11 cellular contexts compared by ENCODE assay signal in the genomic region with DNA sequence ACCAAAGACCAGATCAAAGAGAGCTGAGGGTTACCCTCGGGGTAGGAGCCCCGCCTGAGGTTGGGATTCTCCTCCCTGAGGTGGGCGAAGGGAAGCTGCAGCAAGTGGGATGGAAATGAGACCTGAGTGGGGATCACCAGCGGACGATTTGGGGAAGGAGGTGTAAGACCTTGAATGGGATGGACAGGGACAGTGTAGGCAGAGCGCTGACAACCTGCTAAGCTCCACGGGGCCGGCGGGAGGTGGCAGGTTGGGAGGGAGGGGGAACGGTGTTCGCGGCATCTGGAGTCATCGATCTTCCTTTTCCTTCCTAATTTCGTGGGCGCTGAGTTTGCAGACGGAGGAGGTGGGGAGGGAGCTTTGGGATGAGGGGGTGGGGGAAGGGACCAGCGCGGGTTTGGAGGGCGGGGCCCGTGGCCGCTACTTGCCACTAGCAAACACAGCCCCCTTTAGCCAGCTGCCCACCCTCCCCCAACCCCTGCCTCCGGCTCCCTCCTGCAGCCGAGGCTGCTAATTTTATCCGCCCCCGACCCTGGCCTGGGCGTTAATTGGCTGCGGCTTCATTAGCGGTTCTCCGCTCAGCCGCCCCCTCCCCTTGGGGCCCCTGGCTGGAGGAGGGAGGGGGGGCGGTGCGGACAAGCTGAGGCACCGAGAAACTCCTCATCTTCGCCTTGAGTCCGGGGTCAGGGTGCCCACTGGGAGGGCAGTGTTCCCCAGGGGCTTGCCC. TPM values are rescaled to one million over a fixed set of nuclear protein-coding genes. Genes with fewer than 3 reads are reported as not detected.
DNase-seq lines count a peak whose midpoint lies in the region; ATAC-seq and TF ChIP-seq lines count a peak whose summit lies in the region.
"Had no signal": no experiment of that assay in that cellular context is flagged by ENCODE, and none has a peak within 500 bp of the region (broad histone marks: within the 10 kb centered on the region; RNA-seq: fewer than 3 reads in every experiment).

No MANE protein-coding gene starts in this region.

- TF ChIP-seq CTCF in cardiac muscle cell (IDR thresholded peaks at IDR 0.05; ENCODE audit: low read depth, low read length) (no peak), VCaP (conservative IDR thresholded peaks at IDR 0.05) (no peak), hepatocyte (IDR thresholded peaks at IDR 0.05; ENCODE audit: poor library complexity) (no peak), thoracic aorta (IDR thresholded peaks at IDR 0.05) (no peak)

- H3K27me3 ChIP-seq in cardiac muscle cell, result peaks cover 63% of the 10 kb centered on the region
- H3K27me3 ChIP-seq in hepatocyte, result peaks cover 65% of the 10 kb centered on the region
- H3K27me3 ChIP-seq in thoracic aorta (replicated peaks; ENCODE audit: insufficient read depth), result peaks cover 13% of the 10 kb centered on the region

- ATAC-seq in thoracic aorta (ENCODE audit: insufficient number of reproducible peaks, low FRiP score, low read depth) (no peak), GM21737 (IDR thresholded peaks at IDR 0.05; ENCODE audit: unreplicated experiment) (no peak)

- no peak for DNase-seq in cardiac muscle cell (ENCODE audit: low read depth in 1 of 2, low spot score in 1 of 2)
- DNase-seq in cardiac septum (ENCODE audit: low spot score), result no peak
- no peak for DNase-seq in hepatocyte (ENCODE audit: low spot score)
- DNase-seq in thoracic aorta (ENCODE audit: low spot score), result no peak
- DNase-seq in GF-D8 (lab: John Stamatoyannopoulos, UW), result no peak
- DNase-seq in germinal center (ENCODE audit: low spot score), result no peak
- DNase-seq: NCI-H1436, posterior cingulate gyrus, RPMI8226 had no signal

- peaks cover 5% of the 10 kb centered on the region for H4K20me1 ChIP-seq in hepatocyte (ENCODE audit: insufficient read depth, poor library complexity, severe bottlenecking)

- peaks cover 13% of the 10 kb centered on the region for H3K4me1 ChIP-seq in cardiac muscle cell (ENCODE audit: low read depth)
- peaks cover 27% of the 10 kb centered on the region for H3K4me1 ChIP-seq in hepatocyte (ENCODE audit: insufficient read depth)
- peaks cover 10 to 27% of the 10 kb centered on the region in 2 donors for H3K4me1 ChIP-seq in thoracic aorta (ENCODE audit: control insufficient read depth in 1 of 2, low read depth in 2 of 2)

- H3K9me3 ChIP-seq in cardiac muscle cell (ENCODE audit: low read depth) (no peaks in the 10 kb centered on the region), hepatocyte (ENCODE audit: low read depth) (no peaks in the 10 kb centered on the region), thoracic aorta (no peaks in the 10 kb centered on the region)

- intact Hi-C loops in cardiac septum (cut with DNase I), result no loop called here

- 8% methylated on average over 21 of the region's 35 CpGs for WGBS in hepatocyte (ENCODE audit: low lambda C conversion rate, missing lambda C conversion rate)

- peak overlapping the region; percentile 73 for H3K4me2 ChIP-seq in hepatocyte

- no peak overlapping the region for H2AFZ ChIP-seq in hepatocyte

- H3K27ac ChIP-seq in cardiac muscle cell (no peak overlapping the region), VCaP (peak overlapping the region; percentile 96), hepatocyte (no peak overlapping the region), thoracic aorta (no peak overlapping the region)

- H3K9me2 ChIP-seq in hepatocyte (replicated peaks; ENCODE audit: insufficient read depth), result no peaks in the 10 kb centered on the region

- H3K4me3 ChIP-seq in cardiac muscle cell (peak overlapping the region; percentile 23), hepatocyte (no peak overlapping the region), thoracic aorta (peak overlapping the region; percentile 47)

- peaks cover 16% of the 10 kb centered on the region for H3K79me2 ChIP-seq in hepatocyte

- H3K36me3 ChIP-seq in cardiac muscle cell, result no peaks in the 10 kb centered on the region
- no peaks in the 10 kb centered on the region for H3K36me3 ChIP-seq in hepatocyte (replicated peaks; ENCODE audit: insufficient read depth, low read depth)
- H3K36me3 ChIP-seq in thoracic aorta, result no peaks in the 10 kb centered on the region

RNA-seq across cellular contexts. Expression of a gene that starts 2.8 kb away (rescaled TPM):
- total RNA-seq in cardiac muscle cell, result 94.0 and 110 TPM in 2 replicates
- polyA plus RNA-seq in cardiac muscle cell, result 59.9 and 64.7 TPM in 2 replicates
- 38.8 TPM for total RNA-seq in cardiac septum
- 168 and 193 TPM in 2 replicates for total RNA-seq in hepatocyte
- 85.3 and 126 TPM in 2 replicates for polyA plus RNA-seq in hepatocyte
- total RNA-seq in thoracic aorta, result 10 to 100 TPM; 57.3 to 60.4 TPM

RNA-seq across cellular contexts. Expression of a gene that starts 10.2 kb away (rescaled TPM):
- total RNA-seq in cardiac muscle cell (0.80 and 1.1 TPM in 2 replicates), cardiac septum (20.0 TPM), hepatocyte (0.52 and 1.1 TPM in 2 replicates), thoracic aorta (under 1 TPM in 1 of 2 donors, not detected in 1; 0.81 TPM)
- polyA plus RNA-seq in cardiac muscle cell (0.27 and 0.61 TPM in 2 replicates), hepatocyte (2.7 and 3.3 TPM in 2 replicates)

RNA-seq across cellular contexts. Expression of a gene that starts 24.2 kb away (rescaled TPM):
- total RNA-seq in cardiac muscle cell (15.3 and 28.4 TPM in 2 replicates), cardiac septum (0.94 TPM), hepatocyte (0.23 and 1.1 TPM in 2 replicates), thoracic aorta (under 1 TPM; 0.27 to 0.56 TPM)
- polyA plus RNA-seq in cardiac muscle cell (5.4 and 6.6 TPM in 2 replicates), hepatocyte (0.49 and 0.83 TPM in 2 replicates)
